Comparison of ENCODE assay signal across 14 cellular contexts in the genomic region with DNA sequence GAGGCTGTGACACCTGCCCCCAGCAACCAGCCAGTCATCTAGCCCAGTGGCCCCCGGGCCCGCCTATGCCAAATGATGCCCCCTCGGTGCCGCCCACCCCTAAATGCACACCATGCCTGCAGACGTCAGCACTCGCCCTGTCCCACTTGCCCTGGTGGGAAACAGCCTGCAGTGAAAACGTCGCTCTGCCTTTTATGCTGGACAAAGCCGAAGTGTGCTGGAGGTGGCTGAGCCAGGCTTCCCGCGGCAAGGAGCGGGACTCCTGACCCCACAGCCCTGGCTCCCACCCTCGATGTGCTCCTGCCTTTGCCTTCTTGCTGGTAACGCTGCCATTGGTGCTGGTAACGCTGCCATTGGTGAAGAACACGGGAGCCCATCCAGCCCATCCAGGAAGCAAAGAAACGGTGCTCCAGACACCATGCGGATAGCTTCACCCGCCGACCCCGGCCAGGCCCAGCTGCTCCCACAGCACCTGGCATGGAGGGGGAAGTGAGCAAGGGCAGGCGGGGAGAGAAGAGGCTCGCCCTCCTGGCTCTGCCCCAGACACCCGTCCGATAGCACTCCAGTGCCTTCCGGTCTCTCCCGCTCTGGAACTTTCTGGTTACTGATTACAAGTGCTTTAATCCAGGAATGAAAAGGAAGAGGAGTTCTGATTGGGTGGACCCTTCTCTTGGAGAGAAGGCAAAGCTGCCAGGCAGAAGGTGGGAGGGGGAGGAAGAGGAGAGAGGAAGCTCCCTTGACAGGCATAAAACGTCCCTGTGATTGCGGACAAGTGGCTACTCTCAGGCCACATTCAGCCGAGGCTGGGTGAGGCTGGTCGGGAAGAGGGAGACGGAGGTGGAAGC. TPM values are rescaled to one million over a fixed set of nuclear protein-coding genes. Genes with fewer than 3 reads are reported as not detected.
DNase-seq lines count a peak whose midpoint lies in the region; ATAC-seq and TF ChIP-seq lines count a peak whose summit lies in the region.
"Had no signal": no experiment of that assay in that cellular context is flagged by ENCODE, and none has a peak within 500 bp of the region (broad histone marks: within the 10 kb centered on the region; RNA-seq: fewer than 3 reads in every experiment).

No MANE protein-coding gene starts in this region.

- TF ChIP-seq CTCF in osteoblast (IDR thresholded peaks at IDR 0.05; ENCODE audit: extremely low read depth, low read depth, low read length) (no peak), GM10266 (IDR thresholded peaks at IDR 0.05; ENCODE audit: control insufficient read depth, insufficient read depth, low read depth, missing control alignments) (no peak)

- H3K9me3 ChIP-seq in osteoblast (ENCODE audit: low read depth, low read length): no peaks in the 10 kb centered on the region
- H3K9me3 ChIP-seq: gastrocnemius medialis, uterus had no signal

- intact Hi-C loops in left cardiac atrium (cut with DNase I): no loop called here

- H3K4me2 ChIP-seq in osteoblast (ENCODE audit: insufficient read depth, low read length): no peak overlapping the region

- peaks cover 13% of the 10 kb centered on the region for H4K20me1 ChIP-seq in osteoblast (ENCODE audit: insufficient read depth, low read length)

- H3K36me3 ChIP-seq in osteoblast (ENCODE audit: insufficient read depth, low read length): peaks cover 10% of the 10 kb centered on the region
- H3K36me3 ChIP-seq: gastrocnemius medialis, uterus had no signal

- no peak overlapping the region for H2AFZ ChIP-seq in osteoblast (ENCODE audit: low read length)

- H3K27me3 ChIP-seq in osteoblast (ENCODE audit: insufficient read depth, low read length): peaks cover 25% of the 10 kb centered on the region

- H3K27ac ChIP-seq in osteoblast (ENCODE audit: low read depth, low read length): no peak overlapping the region
- H3K27ac ChIP-seq: SK-N-MC had no signal

- ATAC-seq in left cardiac atrium (peak; percentile 30 to 47), HG03565 (IDR thresholded peaks at IDR 0.05; ENCODE audit: unreplicated experiment) (no peak)
- ATAC-seq: gastrocnemius medialis had no signal

- H3K4me1 ChIP-seq in osteoblast (ENCODE audit: insufficient read depth, low read length): peaks cover 7% of the 10 kb centered on the region

- H3K4me3 ChIP-seq in osteoblast (ENCODE audit: insufficient read depth, low read length): no peak overlapping the region
- H3K4me3 ChIP-seq: gastrocnemius medialis, SK-N-MC, uterus had no signal

- peaks cover 7% of the 10 kb centered on the region for H3K79me2 ChIP-seq in osteoblast (ENCODE audit: insufficient read depth, low read length)

- DNase-seq in DMS53 treated with DMSO at 0.1 percent for 48 hours (lab: John Stamatoyannopoulos, UW; ENCODE audit: unreplicated experiment) (peak; percentile 78), SHP77 treated with DMSO at 0.1 percent for 48 hours (lab: John Stamatoyannopoulos, UW) (peak; percentile 80), left cardiac atrium (peak; percentile 72), osteoblast (ENCODE audit: insufficient read length, low spot score, missing footprints) (peak; percentile 81), Kasumi-1 (lab: John Stamatoyannopoulos, UW) (no peak), NCI-H345 treated with DMSO at 0.1 percent for 48 hours (lab: John Stamatoyannopoulos, UW; ENCODE audit: unreplicated experiment) (no peak), GM10266 (ENCODE audit: extremely low spot score) (no peak)
- DNase-seq: CD4-positive, alpha-beta T cell; gastrocnemius medialis; KG1; NCI-H226; uterus had no signal

RNA-seq across cellular contexts. Expression of gene BAIAP2, which starts 4.0 kb away (rescaled TPM):
- 10 to 100 TPM; 32.8 to 38.0 TPM for total RNA-seq in left cardiac atrium
- total RNA-seq in osteoblast: 15.6 and 19.4 TPM in 2 replicates

RNA-seq across cellular contexts. Expression of gene CHMP6, which starts 39.3 kb away (rescaled TPM):
- total RNA-seq in left cardiac atrium: 10 to 100 TPM; 17.4 to 19.1 TPM
- 21.4 and 21.8 TPM in 2 replicates for total RNA-seq in osteoblast

Comparison
In these comparisons a context has a peak if more than half of its experiments do, and no peak if none do; other contexts are left out.
1. DNase-seq: peak in DMS53 treated with DMSO at 0.1 percent for 48 hours (single experiment), SHP77 treated with DMSO at 0.1 percent for 48 hours (single experiment), left cardiac atrium (single experiment) and osteoblast (single experiment); none in Kasumi-1 (0 of 2), NCI-H345 treated with DMSO at 0.1 percent for 48 hours (single experiment) and GM10266 (single experiment).